Comparison of ENCODE assay signal across 8 cellular contexts in the genomic region with DNA sequence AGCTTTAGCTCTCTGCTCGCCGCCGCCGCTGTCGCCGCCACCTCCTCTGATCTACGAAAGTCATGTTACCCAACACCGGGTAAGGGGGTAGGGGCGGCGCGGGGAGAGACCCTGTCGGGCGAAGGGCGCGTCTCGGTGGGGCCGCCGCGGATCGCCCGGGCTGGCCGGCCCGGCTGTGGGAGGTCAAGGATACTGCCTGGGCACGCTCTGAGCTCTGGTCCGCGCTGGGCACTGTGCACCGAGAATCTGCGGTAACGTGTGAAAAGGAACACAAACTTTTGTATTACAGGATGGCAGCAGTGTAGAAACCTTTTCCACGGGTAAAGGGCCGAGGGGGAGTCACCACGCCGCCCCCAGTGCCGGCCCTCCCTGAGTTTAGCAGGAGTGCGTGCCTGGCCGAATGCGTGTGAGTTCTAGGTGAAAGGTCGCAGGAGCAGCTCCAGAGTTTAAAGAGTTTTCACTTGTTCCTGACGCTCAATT. TPM values are rescaled to one million over a fixed set of nuclear protein-coding genes. Genes with fewer than 3 reads are reported as not detected.
DNase-seq lines count a peak whose midpoint lies in the region; ATAC-seq and TF ChIP-seq lines count a peak whose summit lies in the region.

A gene (plus strand): TSS at position 7 of the 480 bp plus-strand sequence. CDS start 56 bp downstream, at position 63.

- H3K27me3 Mint-ChIP-seq in brain (peaks cover 17% of the 10 kb centered on the region), immature natural killer cell (ENCODE audit: low read depth in 3 of 3) (peaks cover 5 to 17% (median 6%) of the 10 kb centered on the region in 3 donors)

- no peaks in the 10 kb centered on the region for H3K36me3 ChIP-seq in spleen

- WGBS in spleen, 5 donors, result 0 to 1% (median 0%) methylated on average over 11 to 39 of the region's 39 CpGs

- TF ChIP-seq CTCF in brain (conservative IDR thresholded peaks at IDR 0.05), result no peak
- TF ChIP-seq CTCF in spleen (IDR thresholded peaks at IDR 0.05 in 8 of 11, conservative IDR thresholded peaks at IDR 0.05 in 3 of 11), result peak in 1 of 11 experiments; percentile 10

- H3K9me3 ChIP-seq in spleen, result no peaks in the 10 kb centered on the region

- H3K4me1 Mint-ChIP-seq in brain, result peaks cover 78% of the 10 kb centered on the region
- peaks cover 40 to 45% of the 10 kb centered on the region in 2 donors for H3K4me1 Mint-ChIP-seq in immature natural killer cell

- H3K36me3 Mint-ChIP-seq in brain (peaks cover 28% of the 10 kb centered on the region), immature natural killer cell (peaks cover 0 to 4% (median 0%) of the 10 kb centered on the region in 3 donors)

- H3K9me3 Mint-ChIP-seq in brain (peaks cover 4 to 16% (median 12%) of the 10 kb centered on the region in 5 experiments), immature natural killer cell (no peaks in the 10 kb centered on the region)

- H3K27me3 ChIP-seq in spleen (replicated peaks in 1 of 7), result no peaks in the 10 kb centered on the region

- H3K4me3 ChIP-seq in spleen, result peak within 1 kb of the TSS; percentile 70 to 88 (median 75)

- peak within 1 kb of the TSS; percentile 99 to 100 (median 100) for H3K27ac Mint-ChIP-seq in brain
- peak within 1 kb of the TSS; percentile 97 to 100 (median 98) for H3K27ac Mint-ChIP-seq in immature natural killer cell

- intact Hi-C loops in spleen (cut with DNase I; ENCODE audit: low total_unique reads), result no loop called here

- H3K27ac ChIP-seq in spleen, result peak within 1 kb of the TSS; percentile 93 to 99 (median 98)

- peaks cover 20 to 76% (median 68%) of the 10 kb centered on the region in 6 donors for H3K4me1 ChIP-seq in spleen

- H3K4me3 Mint-ChIP-seq in brain (peak within 1 kb of the TSS; percentile 97 to 100 (median 99)), immature natural killer cell (peak within 1 kb of the TSS; percentile 98 to 100 (median 99))

- peak; percentile 52 for DNase-seq in NCI-H1105 treated with DMSO at 0.1 percent for 48 hours (lab: John Stamatoyannopoulos, UW)
- no peak for DNase-seq in NCI-H1105 (lab: John Stamatoyannopoulos, UW)
- DNase-seq in NCI-H526 treated with DMSO at 0.1 percent for 48 hours (lab: John Stamatoyannopoulos, UW), result peak; percentile 51
- no peak for DNase-seq in immature natural killer cell
- DNase-seq in spleen, result no peak
- DNase-seq in NCI-H146 treated with DMSO at 0.1 percent for 48 hours (lab: John Stamatoyannopoulos, UW; ENCODE audit: unreplicated experiment), result no peak

- ATAC-seq in HG02610 (IDR thresholded peaks at IDR 0.05; ENCODE audit: unreplicated experiment), result peak; percentile 20

- TF ChIP-seq POLR2A in spleen (IDR thresholded peaks at IDR 0.05), result no peak

RNA-seq across cellular contexts. Expression of the gene that starts here (rescaled TPM):
- polyA plus RNA-seq in brain (ENCODE audit: insufficient read depth, low read depth, low replicate concordance), result 27.1 TPM
- 10 to 100 TPM; 17.6 to 21.5 (median 18.8) TPM for polyA plus RNA-seq in immature natural killer cell
- total RNA-seq in spleen, result 10 to 100 TPM; 24.9 to 42.6 (median 33.7) TPM
- polyA plus RNA-seq in spleen, result 10 to 100 TPM; 11.2 to 16.4 (median 14.9) TPM

Comparison
In these comparisons a context has a peak if more than half of its experiments do, and no peak if none do; other contexts are left out.
1. DNase-seq: peak in NCI-H1105 treated with DMSO at 0.1 percent for 48 hours (single experiment) and NCI-H526 treated with DMSO at 0.1 percent for 48 hours (single experiment); none in NCI-H1105 (single experiment), immature natural killer cell (0 of 3), spleen (single experiment) and NCI-H146 treated with DMSO at 0.1 percent for 48 hours (single experiment).